Comparison of ENCODE assay signal across 1 cellular context in genomic region chr17:19162375-19163216, GRCh38. TPM values are rescaled to one million over a fixed set of nuclear protein-coding genes. Genes with fewer than 3 reads are reported as not detected.
"Had no signal": no experiment of that assay in that cellular context is flagged by ENCODE, and none has a peak within 500 bp of the region (broad histone marks: within the 10 kb centered on the region; RNA-seq: fewer than 3 reads in every experiment).

No MANE protein-coding gene starts in this region.

RNA-seq across cellular contexts. Expression of gene GRAPL, which starts 35.2 kb away (rescaled TPM):
- polyA plus RNA-seq: fibroblast of lung had no signal
